30 cellular contexts compared by ENCODE assay signal in genomic region chr16:64364894-64365293, GRCh38.
"Had no signal": no experiment of that assay in that cellular context is flagged by ENCODE, and none has a peak within 500 bp of the region (broad histone marks: within the 10 kb centered on the region; RNA-seq: fewer than 3 reads in every experiment).

No MANE protein-coding gene starts in this region.

- ATAC-seq: activated naive CD4-positive, alpha-beta T cell treated with anti-CD3 and anti-CD28 coated beads, Interleukin-2, amount 50 U/mL, for 72 hours; activated naive CD8-positive, alpha-beta T cell treated with anti-CD3 and anti-CD28 coated beads, Interleukin-2, amount 50 U/mL, for 24 hours; activated T-cell treated with anti-CD3 and anti-CD28 coated beads, Interleukin-2, amount 50 U/mL, for 4 hours; T-cell had no signal

- H3K4me1 ChIP-seq: Peyer's patch, SJSA1 had no signal

- H3K27ac ChIP-seq: brain microvascular endothelial cell, cardiac muscle cell, Peyer's patch, SJSA1 had no signal

- H3K4me3 ChIP-seq: cardiac muscle cell, MG63, Peyer's patch, SJSA1 had no signal

- H3K27me3 ChIP-seq: brain microvascular endothelial cell, cardiac muscle cell, MG63, Peyer's patch, SJSA1 had no signal

- DNase-seq: activated CD4-positive, alpha-beta memory T cell treated with anti-CD3 and anti-CD28 coated beads for 36 hours; activated CD4-positive, alpha-beta T cell treated with anti-CD3 and anti-CD28 coated beads, Interleukin-2, amount 10 ng/mL, durations not matched to agents 7 days and 5 days; activated CD4-positive, CD25-positive, alpha-beta regulatory T cell; activated CD8-positive, alpha-beta memory T cell treated with anti-CD3 and anti-CD28 coated beads for 24 hours; activated effector memory CD4-positive, alpha-beta T cell treated with anti-CD3 and anti-CD28 coated beads, Interleukin-2, amount 50 U/mL, for 16 hours; activated naive CD4-positive, alpha-beta T cell treated with Interleukin-2 at 50 U/mL for 16 hours; activated naive CD8-positive, alpha-beta T cell treated with anti-CD3 and anti-CD28 coated beads, Interleukin-2, amount 50 U/mL, for 24 hours; activated T-cell treated with anti-CD3 and anti-CD28 coated beads, Interleukin-2, amount 50 U/mL, for 4 hours; amniotic stem cell; brain microvascular endothelial cell; MG63; MV-4-11; NCI-H1092 treated with DMSO at 0.1 percent for 48 hours; NCI-H1436; NCI-H1694 treated with DMSO at 0.1 percent for 48 hours; NCI-H2029 treated with DMSO at 0.1 percent for 48 hours; NCI-H345; NCI-H510A; NCI-H526 treated with DMSO at 0.1 percent for 48 hours; NCI-H82; NK-92 treated with Interleukin-12 subunit alpha and Interleukin-12 subunit beta, amount 100 ng/mL, for 24 hours; OCI-M1; Peyer's patch; SHP77; T-cell; T-helper 2 cell; T1000 had no signal

- H3K36me3 ChIP-seq: brain microvascular endothelial cell, cardiac muscle cell, MG63, Peyer's patch, SJSA1 had no signal

- H3K9me3 ChIP-seq: MG63, Peyer's patch, SJSA1 had no signal
